18 cellular contexts compared by ENCODE assay signal in genomic region chr14:50403433-50403832, GRCh38. TPM values are rescaled to one million over a fixed set of nuclear protein-coding genes. Genes with fewer than 3 reads are reported as not detected.
DNase-seq lines count a peak whose midpoint lies in the region; ATAC-seq and TF ChIP-seq lines count a peak whose summit lies in the region.
"Had no signal": no experiment of that assay in that cellular context is flagged by ENCODE, and none has a peak within 500 bp of the region (broad histone marks: within the 10 kb centered on the region; RNA-seq: fewer than 3 reads in every experiment).

No MANE protein-coding gene starts in this region.

- DNase-seq in DMS53 treated with DMSO at 0.1 percent for 48 hours (lab: John Stamatoyannopoulos, UW; ENCODE audit: unreplicated experiment) = peak; percentile 60
- peak; percentile 32 for DNase-seq in KBM-7
- peak; percentile 76 for DNase-seq in left kidney (ENCODE audit: low read depth, low spot score)
- no peak for DNase-seq in AML-193 (lab: John Stamatoyannopoulos, UW)
- no peak for DNase-seq in RPMI8226
- DNase-seq in H7 = no peak
- DNase-seq: activated CD8-positive, alpha-beta T cell treated with anti-CD3 and anti-CD28 coated beads, Interleukin-2, amount 10 ng/mL, durations not matched to agents 7 days and 5 days; activated naive CD4-positive, alpha-beta T cell treated with anti-CD3 and anti-CD28 coated beads for 36 hours; caudate nucleus; DND-41; erythroblast; NCI-H187; Peyer's patch; stimulated activated CD4-positive, alpha-beta T cell treated with anti-CD3 and anti-CD28 coated beads, Interleukin-4, amount 100 ng/mL, for 4 hours; stimulated activated naive CD8-positive, alpha-beta T cell treated with anti-CD3 and anti-CD28 coated beads, Interleukin-15, Interleukin-2, amounts not matched to agents 100 U/mL and 50 U/mL, for 24 hours; T-helper 9 cell had no signal

- peak; percentile 15; the same call in 1 of the 3 replicates for ATAC-seq in SK-N-SH treated with all-trans-retinoic acid at 6 μM for 48 hours
- ATAC-seq in GM21786 (IDR thresholded peaks at IDR 0.05; ENCODE audit: unreplicated experiment) = no peak
- ATAC-seq: activated CD8-positive, alpha-beta T cell treated with anti-CD3 and anti-CD28 coated beads, Interleukin-2, amount 10 ng/mL, durations not matched to agents 7 days and 5 days; stimulated activated naive CD8-positive, alpha-beta T cell treated with anti-CD3 and anti-CD28 coated beads, Interleukin-15, Interleukin-2, amounts not matched to agents 100 U/mL and 50 U/mL, for 24 hours had no signal

- H3K27me3 ChIP-seq in H7 (ENCODE audit: control insufficient read depth, insufficient read depth, low read length) = no peaks in the 10 kb centered on the region
- H3K27me3 ChIP-seq: Peyer's patch had no signal

- in situ Hi-C loops in KBM-7 (cut with MboI; ENCODE audit: low pct_unique_long_range_greater_than_20kb, low sequenced_read_pairs) = no loop called here

- no peaks in the 10 kb centered on the region for H3K36me3 ChIP-seq in H7 (replicated peaks; ENCODE audit: control insufficient read depth, insufficient read depth, low read length)
- H3K36me3 ChIP-seq: Peyer's patch had no signal

- H3K4me3 ChIP-seq in H7 (ENCODE audit: insufficient read depth, low read depth, low read length) = no peak overlapping the region
- H3K4me3 ChIP-seq: Peyer's patch had no signal

TF ChIP-seq in SK-N-SH treated with all-trans-retinoic acid at 6 μM for 48 hours, 23 proteins besides CTCF, POLR2A, EP300 and RAD21:
- no peak for TF ChIP-seq BACH2 (CRISPR knock-in tag; IDR thresholded peaks at IDR 0.05; ENCODE audit: borderline replicate concordance)
- no peak for TF ChIP-seq ZFP3 (CRISPR knock-in tag; IDR thresholded peaks at IDR 0.05)
- no peak for TF ChIP-seq POU6F1 (CRISPR knock-in tag; IDR thresholded peaks at IDR 0.05; ENCODE audit: borderline replicate concordance, low read depth)
- TF ChIP-seq CSRNP3 (CRISPR knock-in tag; IDR thresholded peaks at IDR 0.05) = no peak
- TF ChIP-seq TCF4 (CRISPR knock-in tag; IDR thresholded peaks at IDR 0.05; ENCODE audit: borderline replicate concordance) = no peak

RNA-seq across cellular contexts. Expression of gene CDKL1, which starts 6.8 kb away (rescaled TPM):
- total RNA-seq in H7 (2014; rRNA removed; shearing (Covaris generic)) = 5.8 and 16.4 TPM in 2 replicates

Comparison
In these comparisons a context has a peak if more than half of its experiments do, and no peak if none do; other contexts are left out.
1. DNase-seq: peak in DMS53 treated with DMSO at 0.1 percent for 48 hours (single experiment), KBM-7 (single experiment) and left kidney (single experiment); none in AML-193 (0 of 2), RPMI8226 (single experiment) and H7 (single experiment).